ENCODE assay signal across 1 cellular context in genomic region chr3:129600348-129600747, GRCh38.
TF ChIP-seq lines count a peak whose summit lies in the region.

No MANE protein-coding gene starts in this region.

TF ChIP-seq in SK-N-SH, 30 proteins besides CTCF, POLR2A, EP300 and RAD21 (continued from another document):
- TF ChIP-seq REST (IDR thresholded peaks at IDR 0.05; ENCODE audit: low read depth, low read length) (no peak), SIN3A (IDR thresholded peaks at IDR 0.05; ENCODE audit: borderline replicate concordance, low read depth, low read length) (no peak), MXI1 (IDR thresholded peaks at IDR 0.05; ENCODE audit: low read depth, low read length) (no peak), USF1 (IDR thresholded peaks at IDR 0.05; ENCODE audit: borderline replicate concordance, low read depth) (no peak), MEF2A (IDR thresholded peaks at IDR 0.05; ENCODE audit: borderline replicate concordance, low read depth) (no peak), RCOR1 (IDR thresholded peaks at IDR 0.05; ENCODE audit: low read length) (no peak), USF2 (IDR thresholded peaks at IDR 0.05; ENCODE audit: borderline replicate concordance, low read depth, low read length) (no peak), IRF3 (IDR thresholded peaks at IDR 0.05; ENCODE audit: low read depth, low read length) (no peak), CHD2 (IDR thresholded peaks at IDR 0.05; ENCODE audit: low read length, partially characterized antibody) (no peak), YY1 (IDR thresholded peaks at IDR 0.05; ENCODE audit: low read depth) (no peak), FOXJ3 (CRISPR knock-in tag; IDR thresholded peaks at IDR 0.05) (no peak), SMC3 (IDR thresholded peaks at IDR 0.05; ENCODE audit: low read depth, low read length) (no peak)
